In the genomic region with DNA sequence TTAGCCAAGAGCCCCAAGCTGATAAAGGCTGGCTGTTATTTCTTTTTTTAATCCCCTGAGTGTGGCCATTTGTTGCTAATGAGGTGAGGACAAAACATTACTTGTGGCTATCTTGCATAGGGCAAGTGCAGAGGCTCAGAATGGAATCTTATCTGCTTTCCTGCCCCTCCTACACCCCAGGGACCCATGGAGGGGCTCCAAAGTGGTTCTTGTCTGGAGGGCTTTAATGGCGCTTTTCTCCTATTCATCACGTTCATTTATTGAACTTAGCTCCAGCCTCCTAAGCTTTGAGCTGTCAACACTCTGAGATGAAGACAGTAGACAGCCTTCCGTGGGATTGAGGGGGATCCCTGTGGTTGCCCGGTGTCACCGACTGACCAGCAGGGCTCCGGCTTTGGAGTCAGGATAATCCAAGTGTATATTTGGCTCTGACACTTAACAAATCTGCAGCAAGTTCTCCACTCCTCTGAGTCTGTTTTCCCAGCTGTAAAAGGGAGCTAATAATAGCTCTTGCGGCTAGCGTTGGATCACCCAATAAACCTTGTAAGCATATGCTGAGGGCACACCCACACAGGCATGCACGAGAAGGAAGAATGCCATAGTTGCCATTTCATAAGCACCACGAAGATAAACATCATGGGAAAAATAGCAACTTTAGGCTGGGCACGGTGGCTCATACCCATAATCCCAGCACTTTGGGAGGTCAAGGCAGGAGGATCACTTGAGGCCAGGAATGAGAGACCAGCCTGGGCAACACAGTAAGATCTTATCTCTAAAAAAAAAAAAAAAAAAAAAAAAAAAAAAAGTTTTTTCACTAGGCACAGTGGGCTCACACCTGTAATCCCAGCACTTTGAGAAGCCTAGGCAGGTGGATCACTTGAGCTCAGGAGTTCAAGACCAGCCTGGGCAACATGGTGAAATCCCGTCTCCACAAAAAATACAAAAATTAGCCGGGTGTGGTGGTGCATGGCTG, we compare ENCODE assay signal across 9 cellular contexts. TPM values are rescaled to one million over a fixed set of nuclear protein-coding genes. Genes with fewer than 3 reads are reported as not detected.
DNase-seq lines count a peak whose midpoint lies in the region; ATAC-seq and TF ChIP-seq lines count a peak whose summit lies in the region.
"Had no signal": no experiment of that assay in that cellular context is flagged by ENCODE, and none has a peak within 500 bp of the region (broad histone marks: within the 10 kb centered on the region; RNA-seq: fewer than 3 reads in every experiment).

No MANE protein-coding gene starts in this region.

- TF ChIP-seq POLR2A in spleen (IDR thresholded peaks at IDR 0.05), result no peak

- H3K27ac Mint-ChIP-seq in HFFc6 (peak overlapping the region; percentile 71), T-helper 17 cell (no peak overlapping the region)

- ATAC-seq in T-helper 17 cell (no peak), GM18858 (IDR thresholded peaks at IDR 0.05; ENCODE audit: unreplicated experiment) (no peak), HG03175 (IDR thresholded peaks at IDR 0.05; ENCODE audit: unreplicated experiment) (no peak)

- DNase-seq in HFFc6 (peak; percentile 96), RWPE1 (ENCODE audit: low spot score) (peak; percentile 54), glomerular visceral epithelial cell (ENCODE audit: extremely low spot score) (peak; percentile 47), spleen (peak; percentile 27), T-helper 17 cell (no peak), NCI-H2081 treated with DMSO at 0.1 percent for 48 hours (lab: John Stamatoyannopoulos, UW) (no peak)

- intact Hi-C loops in spleen (cut with DNase I; ENCODE audit: low total_unique reads), result no loop called here

- CTCF ChIA-PET in RWPE1 (lab: Yijun Ruan, JAX), result no interaction called here

- 31 to 64% (median 41%) methylated on average over 13 of the region's 13 CpGs for WGBS in spleen, 5 donors

- peaks cover 40% of the 10 kb centered on the region for H3K27me3 Mint-ChIP-seq in HFFc6 (ENCODE audit: insufficient read depth)
- peaks cover 27% of the 10 kb centered on the region for H3K27me3 Mint-ChIP-seq in T-helper 17 cell

- H3K4me3 Mint-ChIP-seq in HFFc6 (peak overlapping the region; percentile 46), T-helper 17 cell (no peak overlapping the region)

- POLR2A ChIA-PET in RWPE1 (lab: Yijun Ruan, JAX; ENCODE audit: low non-redundant PET), result no interaction called here

- peak overlapping the region; percentile 53; the same call in 1 of the 2 replicates for H3K27ac ChIP-seq in RWPE1
- H3K27ac ChIP-seq in spleen, result peak overlapping the region in 7 of 8 donors; percentile 2 to 54 (median 45)
- H3K27ac ChIP-seq: skin epidermis had no signal

- H3K9me3 Mint-ChIP-seq in HFFc6, result peaks cover 17% of the 10 kb centered on the region

- peaks cover 0 to 21% (median 0%) of the 10 kb centered on the region in 6 donors for H3K4me1 ChIP-seq in spleen

- H3K9me3 ChIP-seq in spleen (peaks cover 3 to 24% (median 20%) of the 10 kb centered on the region in 8 donors), T-helper 17 cell (ENCODE audit: control insufficient read depth, low read length, poor library complexity, severe bottlenecking) (no peaks in the 10 kb centered on the region)

- H3K27me3 ChIP-seq in spleen (replicated peaks in 1 of 7), result peaks cover 0 to 19% (median 0%) of the 10 kb centered on the region in 7 donors

- no peak overlapping the region for H3K4me3 ChIP-seq in spleen
- H3K4me3 ChIP-seq: skin epidermis had no signal

- no peaks in the 10 kb centered on the region for H3K36me3 ChIP-seq in spleen

- TF ChIP-seq CTCF in HFFc6 (IDR thresholded peaks at IDR 0.05) (peak; percentile 31), RWPE1 (conservative IDR thresholded peaks at IDR 0.05; ENCODE audit: low read depth) (no peak), spleen (IDR thresholded peaks at IDR 0.05 in 8 of 11, conservative IDR thresholded peaks at IDR 0.05 in 3 of 11) (no peak)

- H3K36me3 Mint-ChIP-seq in HFFc6 (ENCODE audit: low read depth) (peaks cover 13% of the 10 kb centered on the region), T-helper 17 cell (ENCODE audit: low read depth) (no peaks in the 10 kb centered on the region)

- H3K4me1 Mint-ChIP-seq in HFFc6 (ENCODE audit: low read depth), result peaks cover 19% of the 10 kb centered on the region
- H3K4me1 Mint-ChIP-seq in T-helper 17 cell, result no peaks in the 10 kb centered on the region

RNA-seq across cellular contexts. Expression of a gene that starts 44.8 kb away (rescaled TPM):
- total RNA-seq in HFFc6 (2021; fragmentation: NEBNext Ultra II Directional; extraction: Animal tissue kit (Norgen Biotek cat#: 25700)), result under 1 TPM in 4 of 6 experiments, not detected in 2; 0.02 to 0.23 (median 0.21) TPM
- 100 to 1,000 TPM in 6 of 7 donors, 10 to 100 TPM in 1; 59.0 to 135 (median 114) TPM for total RNA-seq in spleen
- polyA plus RNA-seq in spleen, result 10 to 100 TPM in 2 of 3 donors, 1 to 10 TPM in 1; 9.6 to 29.9 (median 23.3) TPM
- under 1 TPM; 0.22 to 0.29 TPM for total RNA-seq in T-helper 17 cell

Comparison
In these comparisons a context has a peak if more than half of its experiments do, and no peak if none do; other contexts are left out.
1. DNase-seq: peak in HFFc6 (single experiment), RWPE1 (single experiment), glomerular visceral epithelial cell (single experiment) and spleen (single experiment); none in T-helper 17 cell (0 of 3) and NCI-H2081 treated with DMSO at 0.1 percent for 48 hours (single experiment).
2. RNA of a gene that starts 44.8 kb away (total RNA-seq): 59.0 to 135 TPM in spleen; 0.22 to 0.29 TPM in T-helper 17 cell and 0.02 to 0.23 TPM in HFFc6; every median in the first group is over 10 times any median in the second.